ENCODE assay signal across 37 cellular contexts in genomic region chr3:178476886-178477285, GRCh38. TPM values are rescaled to one million over a fixed set of nuclear protein-coding genes. Genes with fewer than 3 reads are reported as not detected.
"Had no signal": no experiment of that assay in that cellular context is flagged by ENCODE, and none has a peak within 500 bp of the region (broad histone marks: within the 10 kb centered on the region; RNA-seq: fewer than 3 reads in every experiment).

No MANE protein-coding gene starts in this region.

- H3K4me1 Mint-ChIP-seq: activated CD4-positive, alpha-beta T cell treated with anti-CD3 and anti-CD28 coated beads, Interleukin-2, amount 10 ng/mL, durations not matched to agents 24 days and 14 days; activated naive CD4-positive, alpha-beta T cell treated with anti-CD3 and anti-CD28 coated beads, Interleukin-2, amount 50 U/mL, for 24 hours; activated naive CD8-positive, alpha-beta T cell treated with anti-CD3 and anti-CD28 coated beads, Interleukin-2, amount 50 U/mL, for 24 hours; activated T-helper 17 cell treated with anti-CD3 and anti-CD28 coated beads, Interleukin-2, amount 50 U/mL, for 72 hours; immature natural killer cell; stimulated activated effector memory CD8-positive, alpha-beta T cell treated with anti-CD3 and anti-CD28 coated beads, Interleukin-12 subunit alpha, Interleukin-12 subunit beta, amount 100 ng/mL, for 72 hours had no signal

- H3K27me3 ChIP-seq: gastroesophageal sphincter, heart left ventricle, neutrophil, right lobe of liver, upper lobe of left lung, vagina had no signal

- ATAC-seq: activated CD4-positive, CD25-positive, alpha-beta regulatory T cell treated with anti-CD3 and anti-CD28 coated beads, Interleukin-2, amount 50 U/mL, for 24 hours; activated naive CD8-positive, alpha-beta T cell treated with anti-CD3 and anti-CD28 coated beads, Interleukin-2, amount 50 U/mL, for 24 hours; activated T-cell treated with anti-CD3 and anti-CD28 coated beads, Interleukin-2, amount 50 U/mL, for 4 hours; activated T-helper 17 cell treated with anti-CD3 and anti-CD28 coated beads, Interleukin-2, amount 50 U/mL, for 72 hours; gastroesophageal sphincter; heart left ventricle; left colon; right lobe of liver had no signal

- H3K4me3 ChIP-seq: gastroesophageal sphincter, heart left ventricle, ovary, right lobe of liver, skin epidermis, upper lobe of left lung, vagina had no signal

- H3K9me3 Mint-ChIP-seq: activated CD4-positive, alpha-beta memory T cell treated with anti-CD3 and anti-CD28 coated beads for 36 hours; activated CD4-positive, alpha-beta T cell treated with anti-CD3 and anti-CD28 coated beads, Interleukin-2, amount 10 ng/mL, durations not matched to agents 24 days and 14 days; activated naive CD4-positive, alpha-beta T cell treated with anti-CD3 and anti-CD28 coated beads, Interleukin-2, amount 50 U/mL, for 24 hours; activated naive CD8-positive, alpha-beta T cell treated with anti-CD3 and anti-CD28 coated beads, Interleukin-2, amount 50 U/mL, for 24 hours; activated T-cell treated with anti-CD3 and anti-CD28 coated beads, Interleukin-2, amount 50 U/mL, for 4 hours; activated T-helper 17 cell treated with anti-CD3 and anti-CD28 coated beads, Interleukin-2, amount 50 U/mL, for 72 hours; mesothelial cell of epicardium; nephron progenitor cell; stimulated activated effector memory CD8-positive, alpha-beta T cell treated with anti-CD3 and anti-CD28 coated beads, Interleukin-12 subunit alpha, Interleukin-12 subunit beta, amount 100 ng/mL, for 72 hours; stimulated activated naive CD8-positive, alpha-beta T cell treated with anti-CD3 and anti-CD28 coated beads, Interleukin-15, Interleukin-2, amounts not matched to agents 100 ng/mL and 50 ng/mL, for 24 hours had no signal

- H3K36me3 Mint-ChIP-seq: activated CD4-positive, alpha-beta memory T cell treated with anti-CD3 and anti-CD28 coated beads for 36 hours; activated naive CD4-positive, alpha-beta T cell treated with anti-CD3 and anti-CD28 coated beads, Interleukin-2, amount 50 U/mL, for 24 hours; immature natural killer cell; mesothelial cell of epicardium; naive B cell; stimulated activated effector memory CD8-positive, alpha-beta T cell treated with anti-CD3 and anti-CD28 coated beads, Interleukin-12 subunit alpha, Interleukin-12 subunit beta, amount 100 ng/mL, for 72 hours had no signal

- H3K4me1 ChIP-seq: gastroesophageal sphincter, right lobe of liver, upper lobe of left lung, vagina had no signal

- H3K27ac ChIP-seq: epithelial cell of prostate, gastroesophageal sphincter, heart left ventricle, neutrophil, ovary, right lobe of liver, skin epidermis, upper lobe of left lung, vagina, WERI-Rb-1 had no signal

- H3K27ac Mint-ChIP-seq: activated CD4-positive, alpha-beta memory T cell treated with anti-CD3 and anti-CD28 coated beads for 36 hours; activated CD4-positive, alpha-beta T cell treated with anti-CD3 and anti-CD28 coated beads, Interleukin-2, amount 10 ng/mL, durations not matched to agents 24 days and 14 days; activated naive CD4-positive, alpha-beta T cell treated with anti-CD3 and anti-CD28 coated beads, Interleukin-2, amount 50 U/mL, for 24 hours; activated naive CD8-positive, alpha-beta T cell treated with anti-CD3 and anti-CD28 coated beads, Interleukin-2, amount 50 U/mL, for 24 hours; activated T-helper 17 cell treated with anti-CD3 and anti-CD28 coated beads, Interleukin-2, amount 50 U/mL, for 72 hours; immature natural killer cell; mesothelial cell of epicardium; nephron progenitor cell; progenitor cell of endocrine pancreas; stimulated activated effector memory CD8-positive, alpha-beta T cell treated with anti-CD3 and anti-CD28 coated beads, Interleukin-12 subunit alpha, Interleukin-12 subunit beta, amount 100 ng/mL, for 72 hours; stimulated activated naive CD8-positive, alpha-beta T cell treated with anti-CD3 and anti-CD28 coated beads, Interleukin-15, Interleukin-2, amounts not matched to agents 100 ng/mL and 50 ng/mL, for 24 hours had no signal

- H3K4me3 Mint-ChIP-seq: activated CD4-positive, alpha-beta memory T cell treated with anti-CD3 and anti-CD28 coated beads for 36 hours; activated CD4-positive, alpha-beta T cell treated with anti-CD3 and anti-CD28 coated beads, Interleukin-2, amount 10 ng/mL, durations not matched to agents 24 days and 14 days; activated naive CD4-positive, alpha-beta T cell treated with anti-CD3 and anti-CD28 coated beads, Interleukin-2, amount 50 U/mL, for 24 hours; activated naive CD8-positive, alpha-beta T cell treated with anti-CD3 and anti-CD28 coated beads, Interleukin-2, amount 50 U/mL, for 24 hours; activated T-cell treated with anti-CD3 and anti-CD28 coated beads, Interleukin-2, amount 50 U/mL, for 4 hours; activated T-helper 17 cell treated with anti-CD3 and anti-CD28 coated beads, Interleukin-2, amount 50 U/mL, for 72 hours; immature natural killer cell; mesothelial cell of epicardium; naive B cell; nephron progenitor cell; stimulated activated effector memory CD8-positive, alpha-beta T cell treated with anti-CD3 and anti-CD28 coated beads, Interleukin-12 subunit alpha, Interleukin-12 subunit beta, amount 100 ng/mL, for 72 hours; stimulated activated naive CD8-positive, alpha-beta T cell treated with anti-CD3 and anti-CD28 coated beads, Interleukin-15, Interleukin-2, amounts not matched to agents 100 ng/mL and 50 ng/mL, for 24 hours had no signal

- H3K9me3 ChIP-seq: gastroesophageal sphincter, heart left ventricle, neutrophil, ovary, right lobe of liver, upper lobe of left lung, vagina had no signal

- DNase-seq: activated CD4-positive, alpha-beta memory T cell treated with anti-CD3 and anti-CD28 coated beads for 36 hours; activated CD4-positive, alpha-beta T cell treated with anti-CD3 and anti-CD28 coated beads, Interleukin-2, amount 10 ng/mL, durations not matched to agents 24 days and 14 days; activated CD8-positive, alpha-beta memory T cell treated with anti-CD3 and anti-CD28 coated beads, Interleukin-2, amount 50 U/mL, for 4 hours; activated gamma-delta T cell treated with Interleukin-2 at 50 U/mL for 16 hours; activated naive CD8-positive, alpha-beta T cell treated with anti-CD3 and anti-CD28 coated beads, Interleukin-2, amount 50 U/mL, for 24 hours; activated T-cell treated with anti-CD3 and anti-CD28 coated beads, Interleukin-2, amount 50 U/mL, for 4 hours; amygdala; central memory CD4-positive, alpha-beta T cell; heart left ventricle; hypothalamus; immature natural killer cell; kidney; left colon; naive B cell; nephron progenitor cell; ovary; right lobe of liver; stimulated activated CD4-positive, alpha-beta T cell treated with anti-CD3 and anti-CD28 coated beads, Interleukin-12 subunit alpha, Interleukin-12 subunit beta, amount 100 ng/mL, for 4 hours; stimulated activated CD4-positive, alpha-beta T cell treated with anti-CD3 and anti-CD28 coated beads, Interleukin-4, amount 100 ng/mL, for 24 hours; substantia nigra; upper lobe of left lung; WERI-Rb-1 had no signal

- H3K27me3 Mint-ChIP-seq: activated CD4-positive, alpha-beta T cell treated with anti-CD3 and anti-CD28 coated beads, Interleukin-2, amount 10 ng/mL, durations not matched to agents 24 days and 14 days; stimulated activated naive CD8-positive, alpha-beta T cell treated with anti-CD3 and anti-CD28 coated beads, Interleukin-15, Interleukin-2, amounts not matched to agents 100 ng/mL and 50 ng/mL, for 24 hours had no signal

RNA-seq across cellular contexts. Expression of gene KCNMB2, which starts 59.4 kb away (rescaled TPM):
- total RNA-seq: activated CD4-positive, alpha-beta memory T cell treated with anti-CD3 and anti-CD28 coated beads for 36 hours; activated CD4-positive, alpha-beta T cell treated with anti-CD3 and anti-CD28 coated beads, Interleukin-2, amount 10 ng/mL, durations not matched to agents 24 days and 14 days; activated CD8-positive, alpha-beta memory T cell treated with anti-CD3 and anti-CD28 coated beads for 36 hours; activated T-cell treated with anti-CD3 and anti-CD28 coated beads, Interleukin-2, amount 50 U/mL, for 4 hours; activated T-helper 17 cell treated with anti-CD3 and anti-CD28 coated beads, Interleukin-2, amount 50 U/mL, for 72 hours; progenitor cell of endocrine pancreas; renal cortical epithelial cell; right lobe of liver; T-helper 1 cell treated with Interleukin-12 subunit alpha and Interleukin-12 subunit beta and Interleukin-4 antibody, amounts not matched to agents 30 ng/mL and 1 ng/mL, for 36 hours had no signal
